7 cellular contexts compared by ENCODE assay signal in genomic region chr22:23786261-23786710, GRCh38. TPM values are rescaled to one million over a fixed set of nuclear protein-coding genes. Genes with fewer than 3 reads are reported as not detected.
DNase-seq lines count a peak whose midpoint lies in the region; ATAC-seq and TF ChIP-seq lines count a peak whose summit lies in the region.
"Had no signal": no experiment of that assay in that cellular context is flagged by ENCODE, and none has a peak within 500 bp of the region (broad histone marks: within the 10 kb centered on the region; RNA-seq: fewer than 3 reads in every experiment).

No MANE protein-coding gene starts in this region.

- H3K36me3 ChIP-seq in DND-41 (ENCODE audit: insufficient read depth, low read length) (peaks cover 24% of the 10 kb centered on the region), mucosa of stomach (ENCODE audit: control insufficient read depth, insufficient read depth, low read length) (no peaks in the 10 kb centered on the region)

- ATAC-seq in DND-41 (ENCODE audit: insufficient read depth, low read depth) (peak; percentile 77), HG03342 (IDR thresholded peaks at IDR 0.05; ENCODE audit: unreplicated experiment) (no peak)
- ATAC-seq in activated naive CD8-positive, alpha-beta T cell treated with anti-CD3 and anti-CD28 coated beads, Interleukin-2, amount 10 ng/mL, durations not matched to agents 7 days and 5 days (ENCODE audit: low read depth): peak; percentile 28

- POLR2A ChIA-PET in activated naive CD8-positive, alpha-beta T cell treated with anti-CD3 and anti-CD28 coated beads, Interleukin-2, amount 10 ng/mL, durations not matched to agents 7 days and 5 days (lab: Charles Lee): interaction anchor here (0.8 to 3.0 kb wide), 12 partner anchors 9 to 108 kb away, joined by 3 to 18 read pairs (median 6); partner anchors contain the start of genes C22orf15, MIF, MMP11 and SLC2A11

- H3K4me3 ChIP-seq in DND-41 (ENCODE audit: low read depth in 1 of 2, low read length in 2 of 2) (peak overlapping the region; percentile 44 to 85; a peak in 3 of 4 replicates), mucosa of stomach (ENCODE audit: low read length) (no peak overlapping the region)

- no peak for TF ChIP-seq CTCF in DND-41 (IDR thresholded peaks at IDR 0.05; ENCODE audit: borderline replicate concordance, extremely low read depth, low read length, poor library complexity, severe bottlenecking)

- H3K4me2 ChIP-seq in DND-41 (ENCODE audit: insufficient read depth, low read length): peak overlapping the region; percentile 76

- H3K27me3 Mint-ChIP-seq in activated naive CD8-positive, alpha-beta T cell treated with anti-CD3 and anti-CD28 coated beads, Interleukin-2, amount 10 ng/mL, durations not matched to agents 7 days and 5 days: no peaks in the 10 kb centered on the region

- no peaks in the 10 kb centered on the region for H3K9me3 ChIP-seq in DND-41 (ENCODE audit: insufficient read depth, low read length, severe bottlenecking)
- H3K9me3 ChIP-seq in mucosa of stomach (ENCODE audit: control insufficient read depth, low read length): no peaks in the 10 kb centered on the region

- peaks cover 41% of the 10 kb centered on the region for H3K4me1 Mint-ChIP-seq in activated naive CD8-positive, alpha-beta T cell treated with anti-CD3 and anti-CD28 coated beads, Interleukin-2, amount 10 ng/mL, durations not matched to agents 7 days and 5 days

- peak overlapping the region; percentile 99 for H3K27ac Mint-ChIP-seq in activated naive CD8-positive, alpha-beta T cell treated with anti-CD3 and anti-CD28 coated beads, Interleukin-2, amount 10 ng/mL, durations not matched to agents 7 days and 5 days

- H2AFZ ChIP-seq in DND-41 (ENCODE audit: low read depth, low read length): peak overlapping the region; percentile 93

- H3K9ac ChIP-seq in DND-41 (ENCODE audit: low read depth, low read length): peak overlapping the region; percentile 99
- peak overlapping the region; percentile 96 for H3K9ac ChIP-seq in mucosa of stomach (ENCODE audit: low read length)

- H3K9me3 Mint-ChIP-seq in activated naive CD8-positive, alpha-beta T cell treated with anti-CD3 and anti-CD28 coated beads, Interleukin-2, amount 10 ng/mL, durations not matched to agents 7 days and 5 days: no peaks in the 10 kb centered on the region

- H3K27ac ChIP-seq in DND-41 (ENCODE audit: low read length): peak overlapping the region; percentile 95

- peaks cover 35% of the 10 kb centered on the region for H4K20me1 ChIP-seq in DND-41 (ENCODE audit: insufficient read depth, low read length)

- peak overlapping the region; percentile 92 for H3K4me3 Mint-ChIP-seq in activated naive CD8-positive, alpha-beta T cell treated with anti-CD3 and anti-CD28 coated beads, Interleukin-2, amount 10 ng/mL, durations not matched to agents 7 days and 5 days

- DNase-seq in DND-41 (peak; percentile 80), GM19240 (ENCODE audit: insufficient read length, low spot score) (no peak), SHP77 (lab: John Stamatoyannopoulos, UW) (no peak)
- DNase-seq in activated naive CD8-positive, alpha-beta T cell treated with anti-CD3 and anti-CD28 coated beads, Interleukin-2, amount 10 ng/mL, durations not matched to agents 7 days and 5 days: no peak

- H3K27me3 ChIP-seq in DND-41 (ENCODE audit: insufficient read depth, low read length, poor library complexity) (no peaks in the 10 kb centered on the region), mucosa of stomach (ENCODE audit: control insufficient read depth, insufficient read depth, low read length) (no peaks in the 10 kb centered on the region)

- H3K4me1 ChIP-seq in DND-41 (ENCODE audit: insufficient read depth, low read length): peaks cover 42% of the 10 kb centered on the region
- peaks cover 31% of the 10 kb centered on the region for H3K4me1 ChIP-seq in mucosa of stomach (ENCODE audit: control insufficient read depth, insufficient read depth, low read length)

- H3K36me3 Mint-ChIP-seq in activated naive CD8-positive, alpha-beta T cell treated with anti-CD3 and anti-CD28 coated beads, Interleukin-2, amount 10 ng/mL, durations not matched to agents 7 days and 5 days: peaks cover 7% of the 10 kb centered on the region

- peaks cover 43% of the 10 kb centered on the region for H3K79me2 ChIP-seq in DND-41 (ENCODE audit: insufficient read depth, low read length)

RNA-seq across cellular contexts. Expression of gene SMARCB1, which starts 0.5 kb away (rescaled TPM):
- 10 to 100 TPM; 81.2 to 82.8 TPM for total RNA-seq in activated naive CD8-positive, alpha-beta T cell treated with anti-CD3 and anti-CD28 coated beads, Interleukin-2, amount 10 ng/mL, durations not matched to agents 7 days and 5 days

RNA-seq across cellular contexts. Expression of gene MMP11, which starts 13.6 kb away (rescaled TPM):
- total RNA-seq in activated naive CD8-positive, alpha-beta T cell treated with anti-CD3 and anti-CD28 coated beads, Interleukin-2, amount 10 ng/mL, durations not matched to agents 7 days and 5 days: 1 to 10 TPM; 2.1 to 2.4 TPM

RNA-seq across cellular contexts. Expression of gene CHCHD10, which starts 18.5 kb away (rescaled TPM):
- 100 to 1,000 TPM in 1 of 2 experiments, 10 to 100 TPM in 1; 99.8 to 111 TPM for total RNA-seq in activated naive CD8-positive, alpha-beta T cell treated with anti-CD3 and anti-CD28 coated beads, Interleukin-2, amount 10 ng/mL, durations not matched to agents 7 days and 5 days

RNA-seq across cellular contexts. Expression of gene C22orf15, which starts 23.5 kb away (rescaled TPM):
- total RNA-seq in activated naive CD8-positive, alpha-beta T cell treated with anti-CD3 and anti-CD28 coated beads, Interleukin-2, amount 10 ng/mL, durations not matched to agents 7 days and 5 days: 1 to 10 TPM; 2.1 to 2.9 TPM
- total RNA-seq: myocyte had no signal

RNA-seq across cellular contexts. Expression of gene VPREB3, which starts 32.1 kb away (rescaled TPM):
- total RNA-seq in activated naive CD8-positive, alpha-beta T cell treated with anti-CD3 and anti-CD28 coated beads, Interleukin-2, amount 10 ng/mL, durations not matched to agents 7 days and 5 days: not detected
